29 cellular contexts compared by ENCODE assay signal in the genomic region with DNA sequence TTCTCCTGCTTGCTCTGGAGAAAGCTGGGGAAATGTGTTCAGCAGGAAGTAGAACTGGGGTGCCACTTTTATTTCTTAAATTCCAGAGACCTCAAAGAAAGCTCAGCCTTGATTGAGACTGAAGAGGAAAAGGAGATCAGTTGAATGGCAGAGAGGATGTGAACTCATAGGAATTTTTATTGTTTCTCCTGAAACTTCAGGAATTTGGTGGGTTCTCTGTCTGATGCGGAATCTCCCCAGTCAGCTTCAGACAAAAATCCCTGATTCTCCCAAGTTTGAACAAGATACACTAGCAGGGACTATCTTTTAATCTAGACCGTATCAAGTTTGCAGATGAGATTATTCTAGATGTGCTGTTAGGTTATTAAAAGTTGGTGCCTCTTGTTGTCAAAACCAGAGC. TPM values are rescaled to one million over a fixed set of nuclear protein-coding genes. Genes with fewer than 3 reads are reported as not detected.
DNase-seq lines count a peak whose midpoint lies in the region; ATAC-seq and TF ChIP-seq lines count a peak whose summit lies in the region.
"Had no signal": no experiment of that assay in that cellular context is flagged by ENCODE, and none has a peak within 500 bp of the region (broad histone marks: within the 10 kb centered on the region; RNA-seq: fewer than 3 reads in every experiment).

No MANE protein-coding gene starts in this region.

- H3K27ac ChIP-seq in RWPE2 (ENCODE audit: poor library complexity, severe bottlenecking) (peak overlapping the region; percentile 77), foreskin keratinocyte (peak overlapping the region; percentile 2), smooth muscle cell (ENCODE audit: low read depth) (peak overlapping the region; percentile 78)
- H3K27ac ChIP-seq: heart left ventricle, right atrium auricular region, testis, uterus had no signal

- H3K4me2 ChIP-seq in smooth muscle cell = no peak overlapping the region

- peaks cover 65% of the 10 kb centered on the region for H3K4me1 ChIP-seq in RWPE2 (ENCODE audit: insufficient read depth, poor library complexity, severe bottlenecking)
- peaks cover 66% of the 10 kb centered on the region for H3K4me1 ChIP-seq in foreskin keratinocyte
- no peaks in the 10 kb centered on the region for H3K4me1 ChIP-seq in smooth muscle cell (ENCODE audit: low read depth)
- H3K4me1 ChIP-seq: heart left ventricle, right atrium auricular region, testis, uterus had no signal

- no peaks in the 10 kb centered on the region for H3K79me2 ChIP-seq in smooth muscle cell (ENCODE audit: low read depth)

- no peaks in the 10 kb centered on the region for H4K20me1 ChIP-seq in smooth muscle cell (ENCODE audit: low read depth)

- H3K36me3 ChIP-seq in RWPE2 (ENCODE audit: low read depth) (peaks cover 8% of the 10 kb centered on the region; the same call in 1 of the 2 replicates), smooth muscle cell (ENCODE audit: low read depth) (no peaks in the 10 kb centered on the region)
- H3K36me3 ChIP-seq: heart left ventricle, right atrium auricular region, uterus had no signal

- H3K27me3 ChIP-seq in RWPE2 (ENCODE audit: insufficient read depth, poor library complexity, severe bottlenecking) (no peaks in the 10 kb centered on the region), foreskin keratinocyte (no peaks in the 10 kb centered on the region), smooth muscle cell (ENCODE audit: low read depth) (no peaks in the 10 kb centered on the region)
- H3K27me3 ChIP-seq: dorsolateral prefrontal cortex, heart left ventricle, right atrium auricular region, testis, uterus had no signal

- no peak overlapping the region for H3K9ac ChIP-seq in smooth muscle cell (ENCODE audit: low read depth)

- H2AFZ ChIP-seq in smooth muscle cell (ENCODE audit: low read depth) = no peak overlapping the region

- H3K9me3 ChIP-seq in RWPE2 (ENCODE audit: severe bottlenecking) = no peaks in the 10 kb centered on the region
- no peaks in the 10 kb centered on the region for H3K9me3 ChIP-seq in smooth muscle cell (replicated peaks; ENCODE audit: low read depth)
- H3K9me3 ChIP-seq: heart left ventricle, right atrium auricular region, testis, uterus had no signal

- TF ChIP-seq CTCF in RWPE2 (IDR thresholded peaks at IDR 0.05; ENCODE audit: poor library complexity, severe bottlenecking) (no peak), foreskin keratinocyte (conservative IDR thresholded peaks at IDR 0.05) (no peak), smooth muscle cell (IDR thresholded peaks at IDR 0.05; ENCODE audit: borderline replicate concordance, insufficient read depth, poor library complexity, severe bottlenecking) (no peak)

- WGBS in smooth muscle cell (ENCODE audit: low lambda C conversion rate) = 80% methylated on average over 2 of the region's 2 CpGs

- no peak for ATAC-seq in RWPE2 (ENCODE audit: low read depth)
- ATAC-seq in foreskin keratinocyte = no peak
- ATAC-seq: activated naive CD4-positive, alpha-beta T cell treated with anti-CD3 and anti-CD28 coated beads, Interleukin-2, amount 50 U/mL, for 72 hours; heart left ventricle; left colon; stimulated activated naive B cell treated with anti-CD40 and anti-IgM and Interleukin-4, amounts not matched to agents 10 μg/mL and 1 μg/mL and 100 μg/mL, for 72 hours had no signal

- no peaks in the 10 kb centered on the region for H3F3A ChIP-seq in smooth muscle cell (ENCODE audit: low read depth)

- H3K4me3 ChIP-seq in RWPE2 (ENCODE audit: severe bottlenecking) = no peak overlapping the region
- H3K4me3 ChIP-seq in smooth muscle cell = no peak overlapping the region
- H3K4me3 ChIP-seq: dorsolateral prefrontal cortex, heart left ventricle, right atrium auricular region, testis, uterus had no signal

- DNase-seq in EH (ENCODE audit: low read depth) = peak; percentile 60
- DNase-seq in RWPE2 (ENCODE audit: low spot score) = no peak
- DNase-seq in foreskin keratinocyte = no peak
- DNase-seq in smooth muscle cell (lab: John Stamatoyannopoulos, UW; ENCODE audit: unreplicated experiment) = no peak
- DNase-seq in SIG-M5 treated with dmso at 0.1 percent for 504 hours (lab: John Stamatoyannopoulos, UW; ENCODE audit: unreplicated experiment) = no peak
- DNase-seq in kidney glomerular epithelial cell (lab: John Stamatoyannopoulos, UW) = no peak
- no peak for DNase-seq in NCI-H82 treated with DMSO at 0.1 percent for 48 hours (lab: John Stamatoyannopoulos, UW; ENCODE audit: unreplicated experiment)
- DNase-seq: activated CD8-positive, alpha-beta memory T cell treated with anti-CD3 and anti-CD28 coated beads, Interleukin-2, amount 50 U/mL, for 4 hours; aorta; CD4-positive, alpha-beta T cell; DMS53; dorsolateral prefrontal cortex; GOT3; heart left ventricle; Karpas-422; left colon; naive B cell; NCI-H1694; NCI-H2171; NCI-H69; RPMI8226; stimulated activated CD4-positive, alpha-beta T cell treated with anti-CD3 and anti-CD28 coated beads, Interleukin-12 subunit alpha, Interleukin-12 subunit beta, amount 100 ng/mL, for 4 hours; stimulated activated CD4-positive, alpha-beta T cell treated with anti-CD3 and anti-CD28 coated beads, Interleukin-4, amount 100 ng/mL, for 24 hours; stimulated activated naive B cell treated with anti-CD40 and anti-IgM and Interleukin-4, amounts not matched to agents 10 μg/mL and 1 μg/mL and 100 μg/mL, for 72 hours; testis; uterus had no signal

RNA-seq across cellular contexts. Expression of a gene that starts 23.0 kb away (rescaled TPM):
- total RNA-seq in foreskin keratinocyte = 97.2 and 109 TPM in 2 replicates
- 9.0 and 11.2 TPM in 2 replicates for polyA plus RNA-seq in foreskin keratinocyte
- 0.63 and 1.7 TPM in 2 replicates for total RNA-seq in smooth muscle cell
- polyA plus RNA-seq in smooth muscle cell = 0.63 and 1.0 TPM in 2 replicates
- total RNA-seq: activated naive CD4-positive, alpha-beta T cell treated with anti-CD3 and anti-CD28 coated beads, Interleukin-2, amount 50 U/mL, for 72 hours; CD4-positive, alpha-beta T cell; fibroblast of villous mesenchyme had no signal

Comparison
In these comparisons a context has a peak if more than half of its experiments do, and no peak if none do; other contexts are left out.
1. H3K27ac ChIP-seq: peak in every context shown above with its lines; median percentile 78 in smooth muscle cell; 77 in RWPE2; 2 in foreskin keratinocyte.
2. RNA of a gene that starts 23.0 kb away (total RNA-seq): 97.2 to 109 TPM in foreskin keratinocyte; 0.63 to 1.7 TPM in smooth muscle cell; every median in the first group is over 10 times any median in the second.